ENCODE assay signal across 8 cellular contexts in the genomic region with DNA sequence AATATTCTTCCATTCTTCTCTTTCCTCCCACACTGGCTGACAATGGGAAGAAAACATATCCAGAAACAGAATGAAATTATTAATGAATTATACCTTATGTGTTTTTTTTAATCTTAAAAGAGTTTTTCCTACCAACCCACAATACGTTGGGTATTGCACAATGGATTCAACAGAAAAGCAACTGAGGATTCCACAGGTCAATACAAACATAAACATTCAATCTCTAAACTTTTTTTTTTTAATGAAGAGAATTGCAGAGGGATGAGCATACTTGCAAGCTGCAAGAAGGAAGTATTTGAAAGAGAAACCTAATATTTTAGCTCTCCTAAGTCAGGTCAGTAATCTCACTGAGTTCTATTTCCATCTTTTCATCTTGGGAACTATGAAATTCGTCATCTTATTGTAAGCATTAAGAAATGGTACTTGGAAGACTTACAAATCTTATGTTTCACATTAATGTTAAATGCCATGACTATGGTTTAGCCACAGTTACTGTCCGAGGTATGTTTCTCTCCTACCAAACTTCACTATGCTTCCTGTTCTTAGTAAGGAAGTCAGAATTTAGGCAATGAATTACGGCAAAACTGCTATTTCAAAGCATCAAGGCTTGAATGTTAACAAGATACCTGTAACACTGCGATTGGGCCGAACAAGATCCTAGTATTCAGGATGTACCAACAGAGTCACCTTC.
A peak's percentile ranks its signal among the peaks of the same experiment; 100 is the strongest.
DNase-seq lines count a peak whose midpoint lies in the region; ATAC-seq and TF ChIP-seq lines count a peak whose summit lies in the region.

No MANE protein-coding gene starts in this region.

- H3K27me3 Mint-ChIP-seq in activated naive CD8-positive, alpha-beta T cell treated with anti-CD3 and anti-CD28 coated beads, Interleukin-2, amount 50 U/mL, for 24 hours = no peaks in the 10 kb centered on the region
- no peaks in the 10 kb centered on the region for H3K27me3 Mint-ChIP-seq in progenitor cell of endocrine pancreas

- DNase-seq in ELR (ENCODE audit: low read depth) = peak; percentile 68
- DNase-seq in activated naive CD8-positive, alpha-beta T cell treated with anti-CD3 and anti-CD28 coated beads, Interleukin-2, amount 50 U/mL, for 24 hours = no peak
- no peak for DNase-seq in progenitor cell of endocrine pancreas (ENCODE audit: low spot score, unreplicated experiment)
- no peak for DNase-seq in GDM1 (lab: John Stamatoyannopoulos, UW)

- TF ChIP-seq CTCF in neutrophil (IDR thresholded peaks at IDR 0.05) = no peak
- TF ChIP-seq CTCF in progenitor cell of endocrine pancreas (IDR thresholded peaks at IDR 0.05; ENCODE audit: unreplicated experiment) = no peak

- H3K4me1 Mint-ChIP-seq in activated naive CD8-positive, alpha-beta T cell treated with anti-CD3 and anti-CD28 coated beads, Interleukin-2, amount 50 U/mL, for 24 hours = peaks cover 96% of the 10 kb centered on the region
- H3K4me1 Mint-ChIP-seq in progenitor cell of endocrine pancreas (ENCODE audit: low read depth) = peaks cover 28% of the 10 kb centered on the region

- ATAC-seq in HG02623 (IDR thresholded peaks at IDR 0.05; ENCODE audit: unreplicated experiment) = peak; percentile 22
- ATAC-seq in activated naive CD8-positive, alpha-beta T cell treated with anti-CD3 and anti-CD28 coated beads, Interleukin-2, amount 50 U/mL, for 24 hours = no peak
- no peak for ATAC-seq in HG03457 (IDR thresholded peaks at IDR 0.05; ENCODE audit: unreplicated experiment)
- no peak for ATAC-seq in HG03571 (IDR thresholded peaks at IDR 0.05; ENCODE audit: unreplicated experiment)

- no peaks in the 10 kb centered on the region for H3K9me3 ChIP-seq in neutrophil

- no peaks in the 10 kb centered on the region for H3K27me3 ChIP-seq in neutrophil

- peaks cover 7% of the 10 kb centered on the region for H3K36me3 Mint-ChIP-seq in activated naive CD8-positive, alpha-beta T cell treated with anti-CD3 and anti-CD28 coated beads, Interleukin-2, amount 50 U/mL, for 24 hours (ENCODE audit: low read depth)
- no peaks in the 10 kb centered on the region for H3K36me3 Mint-ChIP-seq in progenitor cell of endocrine pancreas (ENCODE audit: insufficient read depth)

- H3K4me1 ChIP-seq in neutrophil (ENCODE audit: control insufficient read depth in 1 of 2, insufficient read depth in 1 of 2, low read depth in 1 of 2, low read length in 1 of 2) = peaks cover 31 to 40% of the 10 kb centered on the region in 2 experiments

- peak overlapping the region; percentile 98 for H3K27ac Mint-ChIP-seq in activated naive CD8-positive, alpha-beta T cell treated with anti-CD3 and anti-CD28 coated beads, Interleukin-2, amount 50 U/mL, for 24 hours
- no peak overlapping the region for H3K27ac Mint-ChIP-seq in progenitor cell of endocrine pancreas

- H3K27ac ChIP-seq in neutrophil = peak overlapping the region; percentile 64

- no peaks in the 10 kb centered on the region for H3K36me3 ChIP-seq in neutrophil

- H3K4me3 Mint-ChIP-seq in activated naive CD8-positive, alpha-beta T cell treated with anti-CD3 and anti-CD28 coated beads, Interleukin-2, amount 50 U/mL, for 24 hours = peak overlapping the region; percentile 82
- no peak overlapping the region for H3K4me3 Mint-ChIP-seq in progenitor cell of endocrine pancreas (ENCODE audit: low read depth)

- no peaks in the 10 kb centered on the region for H3K9me3 Mint-ChIP-seq in activated naive CD8-positive, alpha-beta T cell treated with anti-CD3 and anti-CD28 coated beads, Interleukin-2, amount 50 U/mL, for 24 hours
- H3K9me3 Mint-ChIP-seq in progenitor cell of endocrine pancreas (ENCODE audit: low read depth) = peaks cover 3% of the 10 kb centered on the region

- H3K4me3 ChIP-seq in neutrophil (ENCODE audit: low read depth in 1 of 2, low read length in 1 of 2) = peak overlapping the region in 1 of 2 experiments; percentile 11
